ENCODE assay signal across 1 cellular context in the genomic region with DNA sequence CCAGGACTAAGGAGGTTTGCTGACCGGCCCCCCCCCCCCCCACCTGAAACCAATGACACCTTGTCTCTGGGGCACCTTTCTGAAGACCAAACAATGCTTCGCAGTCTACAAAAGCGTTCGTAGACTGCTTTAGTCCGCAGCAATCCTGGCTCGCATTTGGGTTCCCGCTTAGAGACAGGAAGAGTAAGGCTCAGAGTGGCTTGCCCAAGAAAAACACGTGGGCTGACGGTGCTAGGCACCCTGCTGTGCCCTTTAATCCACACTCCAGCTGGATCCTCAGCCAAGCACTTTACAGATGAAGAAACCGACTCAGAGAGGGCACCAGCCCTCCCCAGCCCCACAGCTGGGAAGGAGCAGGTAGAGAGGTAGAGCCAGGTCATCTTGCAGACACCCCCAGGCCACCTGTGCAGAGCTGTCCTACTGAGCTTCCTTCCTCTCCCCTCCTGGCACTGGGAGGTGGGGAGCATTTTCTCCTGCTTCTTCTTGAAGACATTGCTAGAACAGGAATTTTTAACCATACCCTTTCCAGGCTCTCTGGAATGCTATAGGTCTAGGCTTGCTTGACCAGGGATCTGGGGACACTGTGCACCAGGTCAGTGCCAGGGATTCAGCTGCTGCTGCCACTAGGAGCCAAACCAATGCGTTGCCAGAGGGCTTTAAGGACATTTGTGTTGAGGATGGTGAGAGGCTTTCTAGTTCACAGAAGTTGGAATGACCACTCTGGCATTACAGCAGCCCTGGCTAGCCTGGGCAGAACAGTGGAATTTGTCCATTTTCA.
TF ChIP-seq lines count a peak whose summit lies in the region.

No MANE protein-coding gene starts in this region.

TF ChIP-seq in HepG2, 621 proteins besides CTCF, POLR2A, EP300 and RAD21:
- TF ChIP-seq ZNF784 (CRISPR knock-in tag; IDR thresholded peaks at IDR 0.05; ENCODE audit: borderline replicate concordance): 0 out of 2 replicates have a peak, but pooled peaks have one; percentile 4
- no peak for TF ChIP-seq PBX3 (CRISPR knock-in tag; IDR thresholded peaks at IDR 0.05; ENCODE audit: borderline replicate concordance)
- TF ChIP-seq, protein P1, sequence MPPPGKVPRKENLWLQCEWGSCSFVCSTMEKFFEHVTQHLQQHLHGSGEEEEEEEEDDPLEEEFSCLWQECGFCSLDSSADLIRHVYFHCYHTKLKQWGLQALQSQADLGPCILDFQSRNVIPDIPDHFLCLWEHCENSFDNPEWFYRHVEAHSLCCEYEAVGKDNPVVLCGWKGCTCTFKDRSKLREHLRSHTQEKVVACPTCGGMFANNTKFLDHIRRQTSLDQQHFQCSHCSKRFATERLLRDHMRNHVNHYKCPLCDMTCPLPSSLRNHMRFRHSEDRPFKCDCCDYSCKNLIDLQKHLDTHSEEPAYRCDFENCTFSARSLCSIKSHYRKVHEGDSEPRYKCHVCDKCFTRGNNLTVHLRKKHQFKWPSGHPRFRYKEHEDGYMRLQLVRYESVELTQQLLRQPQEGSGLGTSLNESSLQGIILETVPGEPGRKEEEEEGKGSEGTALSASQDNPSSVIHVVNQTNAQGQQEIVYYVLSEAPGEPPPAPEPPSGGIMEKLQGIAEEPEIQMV (CRISPR knock-in tag; IDR thresholded peaks at IDR 0.05; ENCODE audit: low read depth): no peak
- TF ChIP-seq, protein P2, sequence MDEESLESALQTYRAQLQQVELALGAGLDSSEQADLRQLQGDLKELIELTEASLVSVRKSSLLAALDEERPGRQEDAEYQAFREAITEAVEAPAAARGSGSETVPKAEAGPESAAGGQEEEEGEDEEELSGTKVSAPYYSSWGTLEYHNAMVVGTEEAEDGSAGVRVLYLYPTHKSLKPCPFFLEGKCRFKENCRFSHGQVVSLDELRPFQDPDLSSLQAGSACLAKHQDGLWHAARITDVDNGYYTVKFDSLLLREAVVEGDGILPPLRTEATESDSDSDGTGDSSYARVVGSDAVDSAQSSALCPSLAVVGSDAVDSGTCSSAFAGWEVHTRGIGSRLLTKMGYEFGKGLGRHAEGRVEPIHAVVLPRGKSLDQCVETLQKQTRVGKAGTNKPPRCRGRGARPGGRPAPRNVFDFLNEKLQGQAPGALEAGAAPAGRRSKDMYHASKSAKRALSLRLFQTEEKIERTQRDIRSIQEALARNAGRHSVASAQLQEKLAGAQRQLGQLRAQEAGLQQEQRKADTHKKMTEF (CRISPR knock-in tag; IDR thresholded peaks at IDR 0.05): 0 out of 2 replicates have a peak, but pooled peaks have one; percentile 8
- peak; percentile 38 for TF ChIP-seq HNRNPLL (IDR thresholded peaks at IDR 0.05; ENCODE audit: low read depth, low read length, poor library complexity, severe bottlenecking)
- TF ChIP-seq STAT5B (CRISPR knock-in tag; IDR thresholded peaks at IDR 0.05): no peak
- TF ChIP-seq NAIF1 (CRISPR knock-in tag; IDR thresholded peaks at IDR 0.05; ENCODE audit: borderline replicate concordance): 0 out of 2 replicates have a peak, but pooled peaks have one; percentile 3
- TF ChIP-seq ZNF605 (CRISPR knock-in tag; IDR thresholded peaks at IDR 0.05): 0 out of 2 replicates have a peak, but pooled peaks have one; percentile 9
- peak; percentile 65; the same call in 1 of the 2 replicates for TF ChIP-seq GZF1 (CRISPR knock-in tag; IDR thresholded peaks at IDR 0.05)
- TF ChIP-seq ZNF790 (CRISPR knock-in tag; IDR thresholded peaks at IDR 0.05; ENCODE audit: borderline replicate concordance): no peak
TF ChIP-seq in HepG2: peak in this region for 6.
